Comparison of ENCODE assay signal across 16 cellular contexts in genomic region chr7:34060548-34060947, GRCh38.
DNase-seq lines count a peak whose midpoint lies in the region; ATAC-seq and TF ChIP-seq lines count a peak whose summit lies in the region.
"Had no signal": no experiment of that assay in that cellular context is flagged by ENCODE, and none has a peak within 500 bp of the region (broad histone marks: within the 10 kb centered on the region; RNA-seq: fewer than 3 reads in every experiment).

No MANE protein-coding gene starts in this region.

- H3K4me3 ChIP-seq in AG09309 (ENCODE audit: control insufficient read depth, low read depth, low read length) (no peak overlapping the region), IMR-90 (ENCODE audit: insufficient read depth, low read depth, low read length) (no peak overlapping the region), thyroid gland (replicated peaks in 1 of 3) (no peak overlapping the region)
- H3K4me3 ChIP-seq: GM23338, pancreas had no signal

- no peaks in the 10 kb centered on the region for H3K79me1 ChIP-seq in IMR-90 (ENCODE audit: low read depth in 1 of 2, low read length in 2 of 2)

- TF ChIP-seq CTCF in AG09309 (IDR thresholded peaks at IDR 0.05; ENCODE audit: control insufficient read depth, insufficient read depth, low read depth, low read length, missing control alignments) (no peak), IMR-90 (conservative IDR thresholded peaks at IDR 0.05; ENCODE audit: low read depth, low read length) (no peak), thyroid gland (IDR thresholded peaks at IDR 0.05) (no peak)

- peak overlapping the region; percentile 55; the same call in 1 of the 2 replicates for H4K91ac ChIP-seq in IMR-90 (ENCODE audit: insufficient read depth, low read depth, low read length)

- H3K14ac ChIP-seq in IMR-90 (replicated peaks; ENCODE audit: low read depth, low read length), result 0 out of 2 replicates have a peak overlapping the region, but pooled peaks have one; percentile 34

- H2BK15ac ChIP-seq in IMR-90 (ENCODE audit: low read depth, low read length), result peak overlapping the region; percentile 63

- no peaks in the 10 kb centered on the region for H4K20me1 ChIP-seq in IMR-90 (ENCODE audit: insufficient read depth, low read length)

- H3K27ac ChIP-seq in IMR-90 (ENCODE audit: insufficient read depth, low read length), result peak overlapping the region; percentile 85
- peak overlapping the region; percentile 82 for H3K27ac ChIP-seq in caudate nucleus (ENCODE audit: low read depth, low read length)
- no peak overlapping the region for H3K27ac ChIP-seq in thyroid gland
- H3K27ac ChIP-seq: KMS-11, pancreas had no signal

- H3K9me3 ChIP-seq in IMR-90 (ENCODE audit: control insufficient read depth, insufficient read depth, low read length) (no peaks in the 10 kb centered on the region), thyroid gland (no peaks in the 10 kb centered on the region)
- H3K9me3 ChIP-seq: pancreas had no signal

- H3K9ac ChIP-seq in IMR-90 (ENCODE audit: low read depth, low read length), result no peak overlapping the region; the same call in 1 of the 2 replicates
- H3K9ac ChIP-seq: KMS-11 had no signal

- no peaks in the 10 kb centered on the region for H3K27me3 ChIP-seq in IMR-90 (ENCODE audit: control insufficient read depth, insufficient read depth, low read length)
- no peaks in the 10 kb centered on the region for H3K27me3 ChIP-seq in thyroid gland
- H3K27me3 ChIP-seq: pancreas had no signal

- POLR2A ChIA-PET in IMR-90 (lab: Charles Lee; ENCODE audit: unreplicated experiment), result no interaction called here

- intact Hi-C loops in IMR-90 (cut with micrococcal nuclease), result loop anchor here (2.0 kb wide), 1 partner anchor 74 kb away; no protein-coding TSS in a partner anchor
- intact Hi-C loops in thyroid gland (cut with DNase I), result no loop called here

- no peak for TF ChIP-seq RAD21 in IMR-90 (IDR thresholded peaks at IDR 0.05; ENCODE audit: low read length)

- ATAC-seq in IMR-90 (ENCODE audit: low read depth) (peak; percentile 49), GM18498 (IDR thresholded peaks at IDR 0.05; ENCODE audit: unreplicated experiment) (no peak)

- H2AK5ac ChIP-seq in IMR-90 (ENCODE audit: low read depth, low read length), result peak overlapping the region; percentile 98

- H4K8ac ChIP-seq in IMR-90 (ENCODE audit: low read depth in 2 of 2, low read length in 2 of 2), result peak overlapping the region; percentile 63 to 82

- H3K56ac ChIP-seq in IMR-90 (ENCODE audit: extremely low read depth, insufficient read depth, low read length), result peak overlapping the region; percentile 50; the same call in 1 of the 2 replicates

- BruUV-seq in IMR-90 (replicated peaks; lab: Mats Ljungman, UMichigan), result no TSS peak

- H2BK120ac ChIP-seq in IMR-90 (ENCODE audit: low read depth, low read length), result peak overlapping the region; percentile 81; the same call in 1 of the 2 replicates

- CTCF ChIA-PET in IMR-90 (lab: Yijun Ruan, JAX), result interaction anchor here (0.6 to 0.8 kb wide), 2 partner anchors 101 to 258 kb away, joined by 4 to 5 read pairs; no protein-coding TSS in a partner anchor

- in situ Hi-C loops in IMR-90 (cut with MboI; ENCODE audit: low sequenced_read_pairs), result no loop called here

- H3K36me3 ChIP-seq in IMR-90 (ENCODE audit: control insufficient read depth, insufficient read depth, low read length) (peaks cover 3% of the 10 kb centered on the region; the same call in 1 of the 2 replicates), thyroid gland (no peaks in the 10 kb centered on the region)
- H3K36me3 ChIP-seq: pancreas had no signal

- peak overlapping the region; percentile 14; the same call in 1 of the 2 replicates for H3K23ac ChIP-seq in IMR-90 (ENCODE audit: low read depth, low read length)

- no peak for TF ChIP-seq POLR2A in IMR-90 (IDR thresholded peaks at IDR 0.05; ENCODE audit: low read depth, low read length)
- TF ChIP-seq POLR2A in thyroid gland (IDR thresholded peaks at IDR 0.05), result no peak

- H3K4me1 ChIP-seq in IMR-90 (ENCODE audit: control insufficient read depth, insufficient read depth, low read length), result peaks cover 36% of the 10 kb centered on the region
- no peaks in the 10 kb centered on the region for H3K4me1 ChIP-seq in thyroid gland
- H3K4me1 ChIP-seq: pancreas had no signal

- peak overlapping the region; percentile 91; the same call in 1 of the 2 replicates for H4K5ac ChIP-seq in IMR-90 (ENCODE audit: low read depth, low read length)

- H3K4ac ChIP-seq in IMR-90 (ENCODE audit: low read depth, low read length), result peak overlapping the region; percentile 55; the same call in 1 of the 2 replicates

- peak overlapping the region; percentile 75; the same call in 1 of the 2 replicates for H2BK20ac ChIP-seq in IMR-90 (ENCODE audit: low read depth, low read length)

- H2BK5ac ChIP-seq in IMR-90 (ENCODE audit: low read depth, low read length, poor library complexity, severe bottlenecking), result peak overlapping the region; percentile 88

- H2AK9ac ChIP-seq in IMR-90 (replicated peaks; ENCODE audit: low read depth, low read length, poor library complexity), result no peak overlapping the region

- H3K4me2 ChIP-seq in IMR-90 (ENCODE audit: low read depth, low read length), result peak overlapping the region; percentile 20; the same call in 1 of the 2 replicates
- H3K4me2 ChIP-seq: KMS-11 had no signal

- dilution Hi-C loops in IMR-90 (cut with HindIII; ENCODE audit: low sequenced_read_pairs, unreplicated experiment), result no loop called here

- peaks cover 10% of the 10 kb centered on the region for H3K9me1 ChIP-seq in IMR-90 (ENCODE audit: insufficient read depth, low read length)

- H3K18ac ChIP-seq in IMR-90 (ENCODE audit: low read depth, low read length), result peak overlapping the region; percentile 97

- DNase-seq in AG09309 (ENCODE audit: low read depth) (peak; percentile 55), IMR-90 (peak; percentile 81), caudate nucleus (lab: John Stamatoyannopoulos, UW) (no peak), kidney glomerular epithelial cell (lab: John Stamatoyannopoulos, UW) (peak; percentile 20), ureter (ENCODE audit: low spot score) (no peak), SIG-M5 treated with dmso at 0.1 percent for 504 hours (lab: John Stamatoyannopoulos, UW; ENCODE audit: unreplicated experiment) (no peak), thyroid gland (no peak)
- DNase-seq: activated CD4-positive, alpha-beta memory T cell treated with anti-CD3 and anti-CD28 coated beads, Interleukin-2, amount 10 ng/mL, durations not matched to agents 7 days and 5 days; activated effector memory CD4-positive, alpha-beta T cell treated with Interleukin-2 at 50 U/mL for 16 hours; NCI-H1694; NCI-H526 treated with DMSO at 0.1 percent for 48 hours; pancreas; SHP77 had no signal

- H2AFZ ChIP-seq in IMR-90 (replicated peaks; ENCODE audit: low read length, poor library complexity), result no peak overlapping the region
- H2AFZ ChIP-seq: GM23338 had no signal

TF ChIP-seq in IMR-90, 13 proteins besides CTCF, POLR2A, EP300 and RAD21:
- peak; percentile 90 for TF ChIP-seq MXI1 (IDR thresholded peaks at IDR 0.05; ENCODE audit: borderline replicate concordance, low read depth, low read length)
- peak; percentile 91 for TF ChIP-seq CEBPB (IDR thresholded peaks at IDR 0.05; ENCODE audit: low read depth, low read length)
- TF ChIP-seq, protein P1, sequence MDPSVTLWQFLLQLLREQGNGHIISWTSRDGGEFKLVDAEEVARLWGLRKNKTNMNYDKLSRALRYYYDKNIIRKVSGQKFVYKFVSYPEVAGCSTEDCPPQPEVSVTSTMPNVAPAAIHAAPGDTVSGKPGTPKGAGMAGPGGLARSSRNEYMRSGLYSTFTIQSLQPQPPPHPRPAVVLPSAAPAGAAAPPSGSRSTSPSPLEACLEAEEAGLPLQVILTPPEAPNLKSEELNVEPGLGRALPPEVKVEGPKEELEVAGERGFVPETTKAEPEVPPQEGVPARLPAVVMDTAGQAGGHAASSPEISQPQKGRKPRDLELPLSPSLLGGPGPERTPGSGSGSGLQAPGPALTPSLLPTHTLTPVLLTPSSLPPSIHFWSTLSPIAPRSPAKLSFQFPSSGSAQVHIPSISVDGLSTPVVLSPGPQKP (IDR thresholded peaks at IDR 0.05; ENCODE audit: borderline replicate concordance, low read depth, low read length), result no peak
- TF ChIP-seq MAFK (IDR thresholded peaks at IDR 0.05; ENCODE audit: low read depth, low read length), result no peak
- TF ChIP-seq, protein P2, sequence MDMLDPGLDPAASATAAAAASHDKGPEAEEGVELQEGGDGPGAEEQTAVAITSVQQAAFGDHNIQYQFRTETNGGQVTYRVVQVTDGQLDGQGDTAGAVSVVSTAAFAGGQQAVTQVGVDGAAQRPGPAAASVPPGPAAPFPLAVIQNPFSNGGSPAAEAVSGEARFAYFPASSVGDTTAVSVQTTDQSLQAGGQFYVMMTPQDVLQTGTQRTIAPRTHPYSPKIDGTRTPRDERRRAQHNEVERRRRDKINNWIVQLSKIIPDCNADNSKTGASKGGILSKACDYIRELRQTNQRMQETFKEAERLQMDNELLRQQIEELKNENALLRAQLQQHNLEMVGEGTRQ (IDR thresholded peaks at IDR 0.05; ENCODE audit: low read depth, low read length), result peak; percentile 44; the same call in 1 of the 2 replicates

Comparison
In these comparisons a context has a peak if more than half of its experiments do, and no peak if none do; other contexts are left out.
1. DNase-seq: peak in AG09309 (single experiment), IMR-90 (single experiment) and kidney glomerular epithelial cell (single experiment); none in caudate nucleus (0 of 61), ureter (single experiment), SIG-M5 treated with dmso at 0.1 percent for 504 hours (single experiment) and thyroid gland (0 of 2).
2. H3K27ac ChIP-seq: peak in IMR-90 (single experiment) and caudate nucleus (single experiment); none in thyroid gland (0 of 3).